ENCODE assay signal across 23 cellular contexts in the genomic region with DNA sequence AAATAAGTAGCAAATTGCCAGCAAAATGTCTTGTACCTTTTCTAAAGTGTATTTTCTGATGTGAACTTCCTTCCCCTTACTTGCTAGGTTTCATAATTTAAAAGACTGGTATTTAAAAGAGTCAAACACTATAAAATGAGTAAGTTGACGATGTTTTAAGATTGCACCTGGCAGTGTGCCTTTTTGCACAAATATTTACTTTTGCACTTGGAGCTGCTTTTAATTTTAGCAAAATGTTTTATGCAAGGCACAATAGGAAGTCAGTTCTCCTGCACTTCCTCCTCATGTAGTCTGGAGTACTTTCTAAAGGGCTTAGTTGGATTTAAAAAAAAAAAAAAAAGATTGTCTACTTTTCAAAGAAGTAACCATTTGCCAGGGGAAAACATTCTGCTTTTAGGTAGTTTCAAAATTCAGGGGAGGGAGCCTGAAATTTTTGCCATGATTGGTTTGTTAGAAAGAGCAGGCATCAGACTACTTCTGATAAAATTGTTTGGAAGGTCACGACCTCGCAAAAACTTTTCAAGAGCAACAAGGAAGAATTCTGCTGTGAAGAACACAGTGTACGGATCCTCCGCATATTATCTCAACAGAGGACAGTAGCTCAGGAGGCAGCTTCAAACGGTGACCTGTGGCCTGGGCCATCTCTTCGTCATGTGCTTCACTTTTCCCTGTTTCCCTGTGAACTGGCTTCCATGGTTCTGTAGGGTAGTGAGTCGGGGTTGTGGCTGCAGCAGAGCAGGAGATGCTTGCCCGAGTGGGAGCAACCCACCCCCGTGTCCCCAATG.
DNase-seq lines count a peak whose midpoint lies in the region; ATAC-seq and TF ChIP-seq lines count a peak whose summit lies in the region.
"Had no signal": no experiment of that assay in that cellular context is flagged by ENCODE, and none has a peak within 500 bp of the region (broad histone marks: within the 10 kb centered on the region; RNA-seq: fewer than 3 reads in every experiment).

No MANE protein-coding gene starts in this region.

- no peaks in the 10 kb centered on the region for H3K9me2 ChIP-seq in hepatocyte (replicated peaks; ENCODE audit: insufficient read depth)

- H3K27ac ChIP-seq in cardiac muscle cell (peak overlapping the region; percentile 83), heart left ventricle (no peak overlapping the region), hepatocyte (no peak overlapping the region), upper lobe of left lung (peak overlapping the region in 2 of 4 donors; percentile 9 to 60)
- H3K27ac ChIP-seq: PC-9, tibial nerve had no signal

- ATAC-seq in heart left ventricle (no peak), upper lobe of left lung (ENCODE audit: low FRiP score in 2 of 2) (peak; percentile 39 to 59), GM18907 (IDR thresholded peaks at IDR 0.05; ENCODE audit: unreplicated experiment) (no peak)
- ATAC-seq: esophagus mucosa; gastroesophageal sphincter; stimulated activated naive CD8-positive, alpha-beta T cell treated with anti-CD3 and anti-CD28 coated beads, Interleukin-15, Interleukin-2, amounts not matched to agents 100 U/mL and 50 U/mL, for 24 hours had no signal

- DNase-seq in cardiac muscle cell (ENCODE audit: low read depth in 1 of 2, low spot score in 1 of 2) (no peak), heart left ventricle (no peak), NCI-H69 (lab: John Stamatoyannopoulos, UW) (peak; percentile 4), hepatocyte (ENCODE audit: low spot score) (no peak), upper lobe of left lung (peak in 1 of 2 donors; percentile 2), GOT3 (lab: John Stamatoyannopoulos, UW) (no peak), NCI-H1417 treated with DMSO at 0.1 percent for 48 hours (lab: John Stamatoyannopoulos, UW) (no peak)
- DNase-seq: activated naive CD4-positive, alpha-beta T cell treated with anti-CD3 and anti-CD28 coated beads, Interleukin-2, amount 50 U/mL, for 16 hours; activated T-cell treated with anti-CD3 and anti-CD28 coated beads, Interleukin-2, amount 50 U/mL, for 48 hours; aorta; CD4-positive, CD25-positive, alpha-beta regulatory T cell; DMS 273 treated with DMSO at 0.1 percent for 48 hours; effector CD4-positive, alpha-beta T cell; KG1; NCI-H1105 treated with DMSO at 0.1 percent for 48 hours; PC-9; stimulated activated CD4-positive, alpha-beta T cell treated with anti-CD3 and anti-CD28 coated beads, Interleukin-4, amount 100 ng/mL, for 1 hour; stimulated activated naive CD8-positive, alpha-beta T cell treated with anti-CD3 and anti-CD28 coated beads, Interleukin-15, Interleukin-2, amounts not matched to agents 100 U/mL and 50 U/mL, for 24 hours had no signal

- H3K4me3 ChIP-seq in cardiac muscle cell (no peak overlapping the region), heart left ventricle (no peak overlapping the region), hepatocyte (no peak overlapping the region), upper lobe of left lung (no peak overlapping the region)
- H3K4me3 ChIP-seq: gastroesophageal sphincter, PC-9, smooth muscle cell, tibial nerve had no signal

- TF ChIP-seq CTCF in cardiac muscle cell (IDR thresholded peaks at IDR 0.05; ENCODE audit: low read depth, low read length) (no peak), heart left ventricle (IDR thresholded peaks at IDR 0.05) (no peak), hepatocyte (IDR thresholded peaks at IDR 0.05; ENCODE audit: poor library complexity) (no peak), upper lobe of left lung (IDR thresholded peaks at IDR 0.05) (no peak)

- WGBS in heart left ventricle, 4 donors = 59 to 73% (median 64%) methylated on average over 10 of the region's 10 CpGs
- WGBS in hepatocyte (ENCODE audit: low lambda C conversion rate, missing lambda C conversion rate) = 67% methylated on average over 10 of the region's 10 CpGs
- 50 to 75% methylated on average over 10 of the region's 10 CpGs for WGBS in upper lobe of left lung, 2 donors

- peak overlapping the region; percentile 20 for H3K4me2 ChIP-seq in hepatocyte
- H3K4me2 ChIP-seq: PC-9, smooth muscle cell had no signal

- TF ChIP-seq POLR2A in heart left ventricle (IDR thresholded peaks at IDR 0.05) = no peak
- TF ChIP-seq POLR2A in upper lobe of left lung (IDR thresholded peaks at IDR 0.05) = no peak

- H3K79me2 ChIP-seq in hepatocyte = no peaks in the 10 kb centered on the region

- no peak for TF ChIP-seq EP300 in upper lobe of left lung (IDR thresholded peaks at IDR 0.05)

- H3K4me1 ChIP-seq in cardiac muscle cell (ENCODE audit: low read depth) = peaks cover 30% of the 10 kb centered on the region
- H3K4me1 ChIP-seq in heart left ventricle = peaks cover 0 to 11% (median 0%) of the 10 kb centered on the region in 12 donors
- H3K4me1 ChIP-seq in hepatocyte (ENCODE audit: insufficient read depth) = peaks cover 10% of the 10 kb centered on the region
- H3K4me1 ChIP-seq in upper lobe of left lung = peaks cover 0 to 18% (median 10%) of the 10 kb centered on the region in 4 donors
- H3K4me1 ChIP-seq: tibial nerve had no signal

- H4K20me1 ChIP-seq in hepatocyte (ENCODE audit: insufficient read depth, poor library complexity, severe bottlenecking) = no peaks in the 10 kb centered on the region

- no peaks in the 10 kb centered on the region for H3K27me3 ChIP-seq in cardiac muscle cell
- H3K27me3 ChIP-seq in heart left ventricle = no peaks in the 10 kb centered on the region
- no peaks in the 10 kb centered on the region for H3K27me3 ChIP-seq in hepatocyte
- H3K27me3 ChIP-seq in upper lobe of left lung = no peaks in the 10 kb centered on the region
- H3K27me3 ChIP-seq: gastroesophageal sphincter, tibial nerve had no signal

- H3K36me3 ChIP-seq in cardiac muscle cell (no peaks in the 10 kb centered on the region), heart left ventricle (no peaks in the 10 kb centered on the region), hepatocyte (replicated peaks; ENCODE audit: insufficient read depth, low read depth) (no peaks in the 10 kb centered on the region), upper lobe of left lung (no peaks in the 10 kb centered on the region)
- H3K36me3 ChIP-seq: gastroesophageal sphincter, tibial nerve had no signal

- H3K9me3 ChIP-seq in cardiac muscle cell (ENCODE audit: low read depth) (no peaks in the 10 kb centered on the region), heart left ventricle (no peaks in the 10 kb centered on the region), hepatocyte (ENCODE audit: low read depth) (no peaks in the 10 kb centered on the region), upper lobe of left lung (no peaks in the 10 kb centered on the region)
- H3K9me3 ChIP-seq: gastroesophageal sphincter, tibial nerve had no signal

- intact Hi-C loops in heart left ventricle (cut with DNase I) = no loop called here

- H2AFZ ChIP-seq in hepatocyte = no peak overlapping the region
- H2AFZ ChIP-seq: PC-9 had no signal

Comparison
In these comparisons a context has a peak if more than half of its experiments do, and no peak if none do; other contexts are left out.
1. ATAC-seq: peak in upper lobe of left lung (2 of 2); none in heart left ventricle (0 of 4) and GM18907 (single experiment).